10 cellular contexts compared by ENCODE assay signal in genomic region chr5:95862636-95863382, GRCh38. TPM values are rescaled to one million over a fixed set of nuclear protein-coding genes. Genes with fewer than 3 reads are reported as not detected.
DNase-seq lines count a peak whose midpoint lies in the region; ATAC-seq and TF ChIP-seq lines count a peak whose summit lies in the region.
"Had no signal": no experiment of that assay in that cellular context is flagged by ENCODE, and none has a peak within 500 bp of the region (broad histone marks: within the 10 kb centered on the region; RNA-seq: fewer than 3 reads in every experiment).

No MANE protein-coding gene starts in this region.

- peak; percentile 77 for DNase-seq in HFFc6
- DNase-seq in RPMI7951 (ENCODE audit: low read depth) = peak; percentile 73
- DNase-seq in epithelial cell of prostate (ENCODE audit: low read depth, low spot score) = no peak
- DNase-seq in gastrocnemius medialis = no peak
- DNase-seq in head of caudate nucleus = no peak
- no peak for DNase-seq in stimulated activated CD4-positive, alpha-beta T cell treated with anti-CD3 and anti-CD28 coated beads, Interleukin-2, amount 100 ng/mL, for 48 hours
- DNase-seq: central memory CD4-positive, alpha-beta T cell; MG63 had no signal

- TF ChIP-seq POLR2A in gastrocnemius medialis (IDR thresholded peaks at IDR 0.05) = no peak

- peaks cover 98% of the 10 kb centered on the region for H3K4me1 Mint-ChIP-seq in HFFc6 (ENCODE audit: low read depth)

- no peaks in the 10 kb centered on the region; the same call in 1 of the 2 replicates for H3K36me3 Mint-ChIP-seq in HFFc6 (ENCODE audit: low read depth)

- H3K27me3 ChIP-seq in gastrocnemius medialis = no peaks in the 10 kb centered on the region
- H3K27me3 ChIP-seq: MG63 had no signal

- H3K4me3 Mint-ChIP-seq in HFFc6 = peak overlapping the region; percentile 80

- no peak for ATAC-seq in gastrocnemius medialis
- no peak for ATAC-seq in GM18867 (IDR thresholded peaks at IDR 0.05; ENCODE audit: unreplicated experiment)
- no peak for ATAC-seq in GM18868 (IDR thresholded peaks at IDR 0.05; ENCODE audit: unreplicated experiment)

- H3K4me3 ChIP-seq in gastrocnemius medialis = peak overlapping the region in 1 of 4 donors; percentile 7
- H3K4me3 ChIP-seq: MG63 had no signal

- in situ Hi-C loops in gastrocnemius medialis (cut with MboI; ENCODE audit: low sequenced_read_pairs in 4 of 4) = loop anchor here in 2 of 4 donors (10.0 to 25.0 kb wide), 3 partner anchors 472 to 849 kb away; no protein-coding TSS in a partner anchor

- H3K27ac ChIP-seq in epithelial cell of prostate (peak overlapping the region; percentile 96), gastrocnemius medialis (peak overlapping the region; percentile 86 to 94 (median 89))

- intact Hi-C loops in gastrocnemius medialis (cut with DNase I; ENCODE audit: low total_unique reads) = no loop called here
- intact Hi-C loops in head of caudate nucleus (cut with DNase I) = no loop called here

- no peaks in the 10 kb centered on the region for H3K36me3 ChIP-seq in gastrocnemius medialis
- H3K36me3 ChIP-seq: MG63 had no signal

- peaks cover 8% of the 10 kb centered on the region for H3K27me3 Mint-ChIP-seq in HFFc6 (ENCODE audit: insufficient read depth)

- H3K9me3 Mint-ChIP-seq in HFFc6 = no peaks in the 10 kb centered on the region; the same call in 1 of the 2 replicates

- TF ChIP-seq CTCF in HFFc6 (IDR thresholded peaks at IDR 0.05) = no peak
- TF ChIP-seq CTCF in gastrocnemius medialis (IDR thresholded peaks at IDR 0.05 in 4 of 5, conservative IDR thresholded peaks at IDR 0.05 in 1 of 5) = no peak

- no peaks in the 10 kb centered on the region for H3K9me3 ChIP-seq in gastrocnemius medialis
- H3K9me3 ChIP-seq: MG63 had no signal

- peak overlapping the region; percentile 96 for H3K27ac Mint-ChIP-seq in HFFc6

- H3K4me1 ChIP-seq in gastrocnemius medialis = peaks cover 51 to 56% of the 10 kb centered on the region in 2 donors

RNA-seq across cellular contexts. Expression of gene GLRX, which starts 40.3 kb away (rescaled TPM):
- total RNA-seq in HFFc6 (2021; fragmentation: NEBNext Ultra II Directional; extraction: Animal tissue kit (Norgen Biotek cat#: 25700)) = 100 to 1,000 TPM; 139 to 183 (median 150) TPM
- total RNA-seq in RPMI7951 (2014; rRNA removed; shearing (Covaris generic)) = 27.0 and 27.9 TPM in 2 replicates
- 1,000 to 10,000 TPM; 1,042 to 2,721 (median 1,859) TPM for total RNA-seq in gastrocnemius medialis

Comparison
In these comparisons a context has a peak if more than half of its experiments do, and no peak if none do; other contexts are left out.
1. DNase-seq: peak in HFFc6 (single experiment) and RPMI7951 (single experiment); none in epithelial cell of prostate (single experiment), gastrocnemius medialis (0 of 2), head of caudate nucleus (0 of 42) and stimulated activated CD4-positive, alpha-beta T cell treated with anti-CD3 and anti-CD28 coated beads, Interleukin-2, amount 100 ng/mL, for 48 hours (0 of 2).
2. RNA of gene GLRX, which starts 40.3 kb away (total RNA-seq): 1,042 to 2,721 TPM in gastrocnemius medialis; 139 to 183 TPM in HFFc6 and 27.0 to 27.9 TPM in RPMI7951; every median in the first group is over 4 times any median in the second.